In genomic region chrX:33175201-33175600, GRCh38 we compare ENCODE assay signal across 20 cellular contexts.
"Had no signal": no experiment of that assay in that cellular context is flagged by ENCODE, and none has a peak within 500 bp of the region (broad histone marks: within the 10 kb centered on the region; RNA-seq: fewer than 3 reads in every experiment).

No MANE protein-coding gene starts in this region.

- H2AFZ ChIP-seq: PC-9 had no signal

- ATAC-seq: activated T-cell treated with anti-CD3 and anti-CD28 coated beads, Interleukin-2, amount 50 U/mL, for 4 hours had no signal

- H3K4me3 ChIP-seq: PC-9 had no signal

- H3K27me3 ChIP-seq: brain microvascular endothelial cell had no signal

- H3K36me3 ChIP-seq: brain microvascular endothelial cell had no signal

- H3K27ac ChIP-seq: brain microvascular endothelial cell, PC-9 had no signal

- H3K9me3 ChIP-seq: SK-N-SH had no signal

- DNase-seq: activated B cell treated with CpG ODN at 0.5 μM for 24 hours; activated CD4-positive, alpha-beta memory T cell treated with anti-CD3 and anti-CD28 coated beads for 36 hours; activated CD4-positive, alpha-beta T cell treated with anti-CD3 and anti-CD28 coated beads, Interleukin-2, amount 10 ng/mL, durations not matched to agents 7 days and 5 days; activated CD8-positive, alpha-beta memory T cell treated with anti-CD3 and anti-CD28 coated beads for 24 hours; activated effector memory CD4-positive, alpha-beta T cell treated with anti-CD3 and anti-CD28 coated beads, Interleukin-2, amount 50 U/mL, for 16 hours; activated naive CD4-positive, alpha-beta T cell treated with anti-CD3 and anti-CD28 coated beads for 36 hours; activated T-cell treated with anti-CD3 and anti-CD28 coated beads, Interleukin-2, amount 50 U/mL, for 4 hours; brain microvascular endothelial cell; cerebellar nuclear complex; IMR-90; KBM-7; NCI-H1048; NCI-H1930; NCI-H345; NCI-H510A; NCI-H526 treated with DMSO at 0.1 percent for 48 hours; NK-92 treated with Interleukin-12 subunit alpha and Interleukin-12 subunit beta, amount 100 ng/mL, for 24 hours; PC-9; SK-N-SH; SW 1271 had no signal
